In genomic region chr2:166314022-166314759, GRCh38 we compare ENCODE assay signal across 14 cellular contexts.
A peak's percentile ranks its signal among the peaks of the same experiment; 100 is the strongest.
DNase-seq lines count a peak whose midpoint lies in the region; ATAC-seq and TF ChIP-seq lines count a peak whose summit lies in the region.
"Had no signal": no experiment of that assay in that cellular context is flagged by ENCODE, and none has a peak within 500 bp of the region (broad histone marks: within the 10 kb centered on the region; RNA-seq: fewer than 3 reads in every experiment).

No MANE protein-coding gene starts in this region.

- H3K36me3 ChIP-seq in GM23338 (ENCODE audit: insufficient read depth) (no peaks in the 10 kb centered on the region), SK-N-SH (replicated peaks in 1 of 2; ENCODE audit: control insufficient read depth in 1 of 2, insufficient read depth in 2 of 2, low read length in 1 of 2) (no peaks in the 10 kb centered on the region), skeletal muscle satellite cell (ENCODE audit: insufficient read depth, low read length) (no peaks in the 10 kb centered on the region)

- H3K27ac ChIP-seq in GM23338 (ENCODE audit: low read depth) (no peak overlapping the region), SK-N-SH (ENCODE audit: low read depth in 2 of 2, low read length in 1 of 2) (peak overlapping the region in 1 of 2 experiments; percentile 51; a peak in 2 of 4 replicates)

- CTCF ChIA-PET in SK-N-SH (lab: Yijun Ruan, JAX) = no interaction called here

- no peaks in the 10 kb centered on the region for H3K27me3 Mint-ChIP-seq in GM23338 (ENCODE audit: insufficient read depth, low read depth, poor library complexity)
- no peaks in the 10 kb centered on the region for H3K27me3 Mint-ChIP-seq in activated naive CD8-positive, alpha-beta T cell treated with anti-CD3 and anti-CD28 coated beads, Interleukin-2, amount 50 U/mL, for 24 hours

- no peak overlapping the region for H2AFZ ChIP-seq in GM23338
- H2AFZ ChIP-seq in SK-N-SH (ENCODE audit: low read depth) = 0 out of 2 replicates have a peak overlapping the region, but pooled peaks have one; percentile 45

- H3K36me3 Mint-ChIP-seq in GM23338 (ENCODE audit: low read depth) = peaks cover 1% of the 10 kb centered on the region; the same call in 1 of the 3 replicates
- no peaks in the 10 kb centered on the region for H3K36me3 Mint-ChIP-seq in activated naive CD8-positive, alpha-beta T cell treated with anti-CD3 and anti-CD28 coated beads, Interleukin-2, amount 50 U/mL, for 24 hours (ENCODE audit: low read depth)

- DNase-seq in GM23338 (ENCODE audit: low spot score) (no peak), SK-N-SH (no peak), fibroblast of gingiva (ENCODE audit: low read depth) (peak; percentile 93), SIG-M5 treated with dmso at 0.1 percent for 504 hours (lab: John Stamatoyannopoulos, UW; ENCODE audit: unreplicated experiment) (no peak), NCI-H2107 (lab: John Stamatoyannopoulos, UW) (no peak)
- DNase-seq in activated naive CD8-positive, alpha-beta T cell treated with anti-CD3 and anti-CD28 coated beads, Interleukin-2, amount 50 U/mL, for 24 hours = no peak
- DNase-seq: activated CD4-positive, alpha-beta T cell treated with anti-CD3 and anti-CD28 coated beads for 1 hour; activated T-cell treated with anti-CD3 and anti-CD28 coated beads, Interleukin-2, amount 50 U/mL, for 4 hours; effector CD8-positive, alpha-beta T cell; left ventricle myocardium superior; SW 1271 had no signal

- H4K20me1 ChIP-seq in GM23338 (replicated peaks; ENCODE audit: insufficient read depth) = no peaks in the 10 kb centered on the region
- H4K20me1 ChIP-seq in SK-N-SH (ENCODE audit: insufficient read depth) = no peaks in the 10 kb centered on the region

- no peak overlapping the region for H3K4me3 Mint-ChIP-seq in GM23338
- no peak overlapping the region for H3K4me3 Mint-ChIP-seq in activated naive CD8-positive, alpha-beta T cell treated with anti-CD3 and anti-CD28 coated beads, Interleukin-2, amount 50 U/mL, for 24 hours
- H3K4me3 Mint-ChIP-seq: activated T-cell treated with anti-CD3 and anti-CD28 coated beads, Interleukin-2, amount 50 U/mL, for 4 hours; neural crest cell had no signal

- no peaks in the 10 kb centered on the region for H3K4me1 ChIP-seq in GM23338 (ENCODE audit: insufficient read depth)
- H3K4me1 ChIP-seq in SK-N-SH (ENCODE audit: control insufficient read depth in 1 of 2, insufficient read depth in 2 of 2, low read depth in 1 of 2, low read length in 1 of 2) = peaks cover 0 to 4% of the 10 kb centered on the region in 2 experiments; a peak in 2 of 4 replicates
- peaks cover 13% of the 10 kb centered on the region for H3K4me1 ChIP-seq in skeletal muscle satellite cell (ENCODE audit: control insufficient read depth, insufficient read depth, low read length)

- no peaks in the 10 kb centered on the region; the same call in 2 of the 3 replicates for H3K4me1 Mint-ChIP-seq in GM23338
- H3K4me1 Mint-ChIP-seq in activated naive CD8-positive, alpha-beta T cell treated with anti-CD3 and anti-CD28 coated beads, Interleukin-2, amount 50 U/mL, for 24 hours = no peaks in the 10 kb centered on the region
- H3K4me1 Mint-ChIP-seq: neural crest cell had no signal

- no peak for TF ChIP-seq RAD21 in SK-N-SH (IDR thresholded peaks at IDR 0.05; ENCODE audit: low read length)

- H3K27ac Mint-ChIP-seq in GM23338 = peak overlapping the region; percentile 50
- H3K27ac Mint-ChIP-seq in activated naive CD8-positive, alpha-beta T cell treated with anti-CD3 and anti-CD28 coated beads, Interleukin-2, amount 50 U/mL, for 24 hours = no peak overlapping the region

- H3K9ac ChIP-seq in SK-N-SH (no peak overlapping the region), skeletal muscle satellite cell (ENCODE audit: low read depth, low read length) (no peak overlapping the region)

- no peak for TF ChIP-seq CTCF in GM23338 (conservative IDR thresholded peaks at IDR 0.05; ENCODE audit: low read depth in 2 of 2)
- TF ChIP-seq CTCF in SK-N-SH (IDR thresholded peaks at IDR 0.05) = no peak

- H3K27me3 ChIP-seq in GM23338 (ENCODE audit: insufficient read depth) = no peaks in the 10 kb centered on the region
- H3K27me3 ChIP-seq in SK-N-SH (ENCODE audit: insufficient read depth) = no peaks in the 10 kb centered on the region
- no peaks in the 10 kb centered on the region for H3K27me3 ChIP-seq in skeletal muscle satellite cell (ENCODE audit: control insufficient read depth, insufficient read depth, low read length)

- POLR2A ChIA-PET in SK-N-SH (lab: Yijun Ruan, JAX) = no interaction called here

- H3F3A ChIP-seq in GM23338 (replicated peaks; ENCODE audit: low read depth) (no peaks in the 10 kb centered on the region), SK-N-SH (replicated peaks; ENCODE audit: insufficient read depth) (peaks cover 9% of the 10 kb centered on the region)

- H3K4me3 ChIP-seq in GM23338 (no peak overlapping the region), SK-N-SH (ENCODE audit: low read depth in 2 of 2, low read length in 1 of 2) (no peak overlapping the region), skeletal muscle satellite cell (ENCODE audit: low read length) (no peak overlapping the region)

- WGBS in SK-N-SH (ENCODE audit: low lambda C conversion rate) = 51% methylated on average over 5 of the region's 5 CpGs

- TF ChIP-seq EP300 in SK-N-SH (IDR thresholded peaks at IDR 0.05; ENCODE audit: borderline replicate concordance in 1 of 2, low read depth in 1 of 2, low read length in 1 of 2) = no peak

- no peak for ATAC-seq in GM23338
- no peak for ATAC-seq in activated naive CD8-positive, alpha-beta T cell treated with anti-CD3 and anti-CD28 coated beads, Interleukin-2, amount 50 U/mL, for 24 hours
- no peak for ATAC-seq in GM19452 (IDR thresholded peaks at IDR 0.05; ENCODE audit: unreplicated experiment)
- ATAC-seq: activated T-cell treated with anti-CD3 and anti-CD28 coated beads, Interleukin-2, amount 50 U/mL, for 4 hours; left ventricle myocardium superior had no signal

- no peaks in the 10 kb centered on the region for H3K9me3 Mint-ChIP-seq in GM23338
- H3K9me3 Mint-ChIP-seq in activated naive CD8-positive, alpha-beta T cell treated with anti-CD3 and anti-CD28 coated beads, Interleukin-2, amount 50 U/mL, for 24 hours = no peaks in the 10 kb centered on the region

- H3K9me3 ChIP-seq in SK-N-SH (no peaks in the 10 kb centered on the region), skeletal muscle satellite cell (replicated peaks; ENCODE audit: low read length) (no peaks in the 10 kb centered on the region)

- no peaks in the 10 kb centered on the region for H3K79me2 ChIP-seq in GM23338 (replicated peaks; ENCODE audit: insufficient read depth)
- H3K79me2 ChIP-seq in SK-N-SH (ENCODE audit: insufficient read depth) = no peaks in the 10 kb centered on the region

- H3K4me2 ChIP-seq in GM23338 = no peak overlapping the region
- no peak overlapping the region for H3K4me2 ChIP-seq in SK-N-SH
- peak overlapping the region; percentile 48 for H3K4me2 ChIP-seq in skeletal muscle satellite cell (ENCODE audit: low read length)

- H3K9me2 ChIP-seq in GM23338 (ENCODE audit: insufficient read depth) (no peaks in the 10 kb centered on the region), SK-N-SH (no peaks in the 10 kb centered on the region)

TF ChIP-seq in GM23338, 12 proteins besides CTCF, POLR2A, EP300 and RAD21 (continues in another document):
- no peak for TF ChIP-seq ZNF331 (CRISPR knock-in tag; IDR thresholded peaks at IDR 0.05; ENCODE audit: low read depth)
- TF ChIP-seq ETS1 (IDR thresholded peaks at IDR 0.05) = no peak
- no peak for TF ChIP-seq EZH2 (IDR thresholded peaks at IDR 0.05; ENCODE audit: low read depth, unreplicated experiment)

TF ChIP-seq in SK-N-SH, 30 proteins besides CTCF, POLR2A, EP300 and RAD21:
- TF ChIP-seq CHD2 (IDR thresholded peaks at IDR 0.05; ENCODE audit: low read length, partially characterized antibody) (no peak), FOSL2 (IDR thresholded peaks at IDR 0.05; ENCODE audit: borderline replicate concordance, low read depth) (no peak), TCF12 (IDR thresholded peaks at IDR 0.05) (peak; percentile 60), NFIC (IDR thresholded peaks at IDR 0.05; ENCODE audit: borderline replicate concordance) (no peak), EZH2phosphoT487 (IDR thresholded peaks at IDR 0.05; ENCODE audit: borderline replicate concordance, low read depth) (no peak)
